Comparison of ENCODE assay signal across 17 cellular contexts in the genomic region with DNA sequence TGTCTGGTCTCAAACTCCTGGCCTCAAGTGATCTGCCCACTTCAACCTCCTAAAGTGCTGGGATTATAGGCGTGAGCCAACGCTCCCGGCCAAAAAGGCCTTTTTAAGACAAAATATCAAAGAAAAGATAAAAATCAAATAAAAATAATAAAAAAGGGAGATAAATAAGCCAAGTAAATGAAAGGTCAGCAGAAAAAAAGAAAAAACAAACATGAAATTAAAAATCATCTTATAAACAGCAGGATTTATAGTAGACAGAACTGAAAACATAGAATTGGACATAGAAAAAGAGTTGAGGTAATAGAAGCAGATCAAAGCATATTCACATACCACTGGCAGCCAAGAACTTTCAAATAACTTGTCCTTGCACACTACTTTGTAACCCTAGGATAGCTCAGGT.
DNase-seq lines count a peak whose midpoint lies in the region; TF ChIP-seq lines count a peak whose summit lies in the region.
"Had no signal": no experiment of that assay in that cellular context is flagged by ENCODE, and none has a peak within 500 bp of the region (broad histone marks: within the 10 kb centered on the region; RNA-seq: fewer than 3 reads in every experiment).

No MANE protein-coding gene starts in this region.

- no peaks in the 10 kb centered on the region for H3K9me3 ChIP-seq in PC-9 (ENCODE audit: insufficient read depth, low read depth)
- H3K9me3 ChIP-seq in WERI-Rb-1 (ENCODE audit: severe bottlenecking), result no peaks in the 10 kb centered on the region
- H3K9me3 ChIP-seq: BLaER1, HAP-1 had no signal

- H3K27me3 ChIP-seq in PC-9 (ENCODE audit: insufficient read depth, low read depth) (no peaks in the 10 kb centered on the region), WERI-Rb-1 (ENCODE audit: insufficient read depth, low read depth, severe bottlenecking) (no peaks in the 10 kb centered on the region)
- H3K27me3 ChIP-seq: BLaER1 had no signal

- peak overlapping the region; percentile 78 for H3K27ac ChIP-seq in 22Rv1
- peak overlapping the region; percentile 52 for H3K27ac ChIP-seq in C4-2B
- H3K27ac ChIP-seq in PC-9, result no peak overlapping the region
- H3K27ac ChIP-seq in WERI-Rb-1, result no peak overlapping the region
- H3K27ac ChIP-seq: BLaER1 had no signal

- H3K4me2 ChIP-seq in PC-9, result no peak overlapping the region
- H3K4me2 ChIP-seq: BLaER1, GM23338 had no signal

- CTCF ChIA-PET in PC-9 (lab: Charles Lee), result no interaction called here

- no TSS peak for BruUV-seq in PC-9 (replicated peaks; lab: Mats Ljungman, UMichigan)

- H4K20me1 ChIP-seq in PC-9 (ENCODE audit: insufficient read depth), result no peaks in the 10 kb centered on the region
- H4K20me1 ChIP-seq: BLaER1 had no signal

- no peak for DNase-seq in PC-9
- DNase-seq in NCI-H524 (lab: John Stamatoyannopoulos, UW), result no peak
- no peak for DNase-seq in NOMO-1 treated with dmso at 0.1 percent for 144 hours (lab: John Stamatoyannopoulos, UW; ENCODE audit: unreplicated experiment)
- no peak for DNase-seq in WERI-Rb-1
- DNase-seq: CD4-positive, alpha-beta T cell; CD8-positive, alpha-beta memory T cell; DMS 273 treated with DMSO at 0.1 percent for 48 hours; DMS79; EL; GDM1; HFFc6 had no signal

- TF ChIP-seq CTCF in 22Rv1 (IDR thresholded peaks at IDR 0.05) (no peak), C4-2B (conservative IDR thresholded peaks at IDR 0.05) (no peak), PC-9 (conservative IDR thresholded peaks at IDR 0.05) (no peak), WERI-Rb-1 (IDR thresholded peaks at IDR 0.05; ENCODE audit: low read depth, low read length) (no peak)

- H3F3A ChIP-seq in PC-9 (ENCODE audit: insufficient read depth, low read depth), result no peaks in the 10 kb centered on the region

- no peaks in the 10 kb centered on the region for H3K79me2 ChIP-seq in PC-9 (ENCODE audit: low read depth)

- intact Hi-C loops in PC-9 (cut with micrococcal nuclease; ENCODE audit: unreplicated experiment), result no loop called here

- H3K36me3 ChIP-seq in PC-9 (ENCODE audit: low read depth) (no peaks in the 10 kb centered on the region), WERI-Rb-1 (no peaks in the 10 kb centered on the region)
- H3K36me3 ChIP-seq: BLaER1, HAP-1 had no signal

- no peak overlapping the region for H3K4me3 ChIP-seq in PC-9
- no peak overlapping the region for H3K4me3 ChIP-seq in WERI-Rb-1 (ENCODE audit: low read depth, low read length)
- H3K4me3 ChIP-seq: BLaER1, GM12878, GM23338, HAP-1 had no signal

- POLR2A ChIA-PET in PC-9 (lab: Charles Lee; ENCODE audit: unreplicated experiment), result no interaction called here

- no peaks in the 10 kb centered on the region for H3K4me1 ChIP-seq in PC-9 (replicated peaks; ENCODE audit: insufficient read depth)
- H3K4me1 ChIP-seq: BLaER1 had no signal

- H3K9me2 ChIP-seq in PC-9 (ENCODE audit: insufficient read depth), result no peaks in the 10 kb centered on the region

- 0 out of 2 replicates have a peak overlapping the region, but pooled peaks have one; percentile 2 for H2AFZ ChIP-seq in PC-9

Comparison
In these comparisons a context has a peak if more than half of its experiments do, and no peak if none do; other contexts are left out.
1. H3K27ac ChIP-seq: peak in 22Rv1 (single experiment) and C4-2B (single experiment); none in PC-9 (single experiment) and WERI-Rb-1 (single experiment).